ENCODE assay signal across 14 cellular contexts in genomic region chr2:18074476-18074875, GRCh38.
"Had no signal": no experiment of that assay in that cellular context is flagged by ENCODE, and none has a peak within 500 bp of the region (broad histone marks: within the 10 kb centered on the region; RNA-seq: fewer than 3 reads in every experiment).

No MANE protein-coding gene starts in this region.

- H3K4me3 ChIP-seq: dorsolateral prefrontal cortex, left lung, thyroid gland had no signal

- H3K4me1 ChIP-seq: left lung, thyroid gland had no signal

- H3K9me3 Mint-ChIP-seq: activated T-cell treated with anti-CD3 and anti-CD28 coated beads, Interleukin-2, amount 50 U/mL, for 4 hours had no signal

- H3K36me3 Mint-ChIP-seq: activated naive CD4-positive, alpha-beta T cell treated with anti-CD3 and anti-CD28 coated beads, Interleukin-2, amount 50 U/mL, for 24 hours had no signal

- H3K9me3 ChIP-seq: left lung, thyroid gland had no signal

- H3K4me1 Mint-ChIP-seq: activated naive CD4-positive, alpha-beta T cell treated with anti-CD3 and anti-CD28 coated beads, Interleukin-2, amount 50 U/mL, for 24 hours had no signal

- H3K4me3 Mint-ChIP-seq: activated naive CD4-positive, alpha-beta T cell treated with anti-CD3 and anti-CD28 coated beads, Interleukin-2, amount 50 U/mL, for 24 hours; activated T-cell treated with anti-CD3 and anti-CD28 coated beads, Interleukin-2, amount 50 U/mL, for 4 hours; neural crest cell had no signal

- DNase-seq: activated CD4-positive, alpha-beta T cell treated with anti-CD3 and anti-CD28 coated beads, Interleukin-2, amount 50 U/mL, for 1 hour; activated CD8-positive, alpha-beta memory T cell treated with anti-CD3 and anti-CD28 coated beads, Interleukin-2, amount 50 U/mL, for 4 hours; activated effector memory CD4-positive, alpha-beta T cell treated with anti-CD3 and anti-CD28 coated beads, Interleukin-2, amount 50 U/mL, for 16 hours; activated T-cell treated with anti-CD3 and anti-CD28 coated beads, Interleukin-2, amount 50 U/mL, for 4 hours; dorsolateral prefrontal cortex; head of caudate nucleus; left lung; retina; stimulated activated naive CD4-positive, alpha-beta T cell; T-helper 1 cell; T-helper 9 cell; thyroid gland had no signal

- H3K27ac ChIP-seq: dorsolateral prefrontal cortex, left lung, thyroid gland had no signal

- H3K27ac Mint-ChIP-seq: activated naive CD4-positive, alpha-beta T cell treated with anti-CD3 and anti-CD28 coated beads, Interleukin-2, amount 50 U/mL, for 24 hours had no signal

- H3K36me3 ChIP-seq: left lung, thyroid gland had no signal

- H3K27me3 ChIP-seq: left lung, thyroid gland had no signal
